In genomic region chr1:23800396-23801337, GRCh38 we compare ENCODE assay signal across 1 cellular context.
TF ChIP-seq lines count a peak whose summit lies in the region.

Gene GALE, minus strand, starts transcription at chr1:23800754. Its CDS starts 1,747 bp downstream, at chr1:23799007.

TF ChIP-seq in K562, 482 proteins besides CTCF, POLR2A, EP300 and RAD21 (continued from another document and continues in another):
- TF ChIP-seq ETS1 (conservative IDR thresholded peaks at IDR 0.05; ENCODE audit: control insufficient read depth, low read depth, low read length) (peak; percentile 81; the same call in 1 of the 2 replicates), JUN (IDR thresholded peaks at IDR 0.05; ENCODE audit: borderline replicate concordance, low read depth, low read length) (0 out of 2 replicates have a peak, but pooled peaks have one; percentile 75), JUN (CRISPR knock-in tag; IDR thresholded peaks at IDR 0.05; ENCODE audit: borderline replicate concordance) (no peak), ELF4 (CRISPR knock-in tag; IDR thresholded peaks at IDR 0.05) (peak; percentile 91), ZFX (CRISPR knock-in tag; IDR thresholded peaks at IDR 0.05) (peak; percentile 56), RBM22 (IDR thresholded peaks at IDR 0.05; ENCODE audit: low read depth, low read length, poor library complexity, severe bottlenecking) (peak; percentile 32), SAFB (IDR thresholded peaks at IDR 0.05; ENCODE audit: borderline replicate concordance, low read depth, low read length) (peak; percentile 91; the same call in 1 of the 2 replicates), TBP (optimal IDR thresholded peaks at IDR 0.05; ENCODE audit: low read depth, low read length) (peak; percentile 70), SMAD2 (IDR thresholded peaks at IDR 0.05; ENCODE audit: low read depth, low read length) (no peak), MTA1 (IDR thresholded peaks at IDR 0.05; ENCODE audit: borderline replicate concordance) (peak; percentile 50; the same call in 1 of the 2 replicates), PYGO2 (tag; IDR thresholded peaks at IDR 0.05) (no peak), HNRNPH1 (optimal IDR thresholded peaks at IDR 0.05; ENCODE audit: low read depth, low read length) (no peak), FOSL1 (tag; conservative IDR thresholded peaks at IDR 0.05) (peak; percentile 54), SLC30A9 (CRISPR knock-in tag; IDR thresholded peaks at IDR 0.05) (no peak), ETV6 (IDR thresholded peaks at IDR 0.05; ENCODE audit: borderline replicate concordance in 1 of 2, low read depth in 2 of 2, low read length in 1 of 2) (no peak), ETV6 (CRISPR knock-in tag; IDR thresholded peaks at IDR 0.05; ENCODE audit: borderline replicate concordance) (peak; percentile 82; the same call in 1 of the 2 replicates), FOXK1 (CRISPR knock-in tag; IDR thresholded peaks at IDR 0.05; ENCODE audit: borderline replicate concordance) (peak; percentile 87; the same call in 1 of the 2 replicates), MXI1 (IDR thresholded peaks at IDR 0.05; ENCODE audit: low read depth, low read length) (peak; percentile 90), ELF1 (tag; IDR thresholded peaks at IDR 0.05) (peak; percentile 98), PKNOX1 (IDR thresholded peaks at IDR 0.05) (peak; percentile 84), HDAC1 (IDR thresholded peaks at IDR 0.05) (peak in 1 of 2 experiments; percentile 86; a peak in 2 of 4 replicates), GATAD2B (IDR thresholded peaks at IDR 0.05; ENCODE audit: borderline replicate concordance) (peak; percentile 89; the same call in 1 of the 2 replicates), ZNF830 (CRISPR knock-in tag; IDR thresholded peaks at IDR 0.05) (peak; percentile 70), YY1 (IDR thresholded peaks at IDR 0.05; ENCODE audit: borderline replicate concordance in 1 of 3, control insufficient read depth in 1 of 3, extremely low read depth in 1 of 3, insufficient read depth in 3 of 3, insufficient read length in 1 of 3, insufficient replicate concordance in 2 of 3, low read depth in 1 of 3, low read length in 2 of 3) (peak in 2 of 3 experiments; percentile 50 to 63), ATF1 (CRISPR knock-in tag; IDR thresholded peaks at IDR 0.05) (peak; percentile 67), ATF1 (tag; IDR thresholded peaks at IDR 0.05) (peak; percentile 90), ZNF263 (CRISPR knock-in tag; IDR thresholded peaks at IDR 0.05; ENCODE audit: borderline replicate concordance) (peak; percentile 62), POLR2AphosphoS5 (IDR thresholded peaks at IDR 0.05; ENCODE audit: control insufficient read depth, insufficient read depth, low read depth, low read length) (peak; percentile 64), DDX20 (tag; IDR thresholded peaks at IDR 0.05; ENCODE audit: low read depth) (no peak), HMG20A (CRISPR knock-in tag; conservative IDR thresholded peaks at IDR 0.05) (no peak), ZBTB2 (IDR thresholded peaks at IDR 0.05) (peak; percentile 53; the same call in 1 of the 2 replicates), ZNF253 (CRISPR knock-in tag; conservative IDR thresholded peaks at IDR 0.05) (peak; percentile 57; the same call in 1 of the 2 replicates), ZNF3 (CRISPR knock-in tag; IDR thresholded peaks at IDR 0.05) (no peak), NKRF (IDR thresholded peaks at IDR 0.05; ENCODE audit: borderline replicate concordance) (peak; percentile 75), ILF3 (IDR thresholded peaks at IDR 0.05; ENCODE audit: borderline replicate concordance) (no peak; the same call in 1 of the 2 replicates), NUFIP1 (IDR thresholded peaks at IDR 0.05; ENCODE audit: partially characterized antibody) (no peak)
- TF ChIP-seq, protein P1, sequence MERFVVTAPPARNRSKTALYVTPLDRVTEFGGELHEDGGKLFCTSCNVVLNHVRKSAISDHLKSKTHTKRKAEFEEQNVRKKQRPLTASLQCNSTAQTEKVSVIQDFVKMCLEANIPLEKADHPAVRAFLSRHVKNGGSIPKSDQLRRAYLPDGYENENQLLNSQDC (CRISPR knock-in tag; IDR thresholded peaks at IDR 0.05) = no peak
- TF ChIP-seq, protein P2, sequence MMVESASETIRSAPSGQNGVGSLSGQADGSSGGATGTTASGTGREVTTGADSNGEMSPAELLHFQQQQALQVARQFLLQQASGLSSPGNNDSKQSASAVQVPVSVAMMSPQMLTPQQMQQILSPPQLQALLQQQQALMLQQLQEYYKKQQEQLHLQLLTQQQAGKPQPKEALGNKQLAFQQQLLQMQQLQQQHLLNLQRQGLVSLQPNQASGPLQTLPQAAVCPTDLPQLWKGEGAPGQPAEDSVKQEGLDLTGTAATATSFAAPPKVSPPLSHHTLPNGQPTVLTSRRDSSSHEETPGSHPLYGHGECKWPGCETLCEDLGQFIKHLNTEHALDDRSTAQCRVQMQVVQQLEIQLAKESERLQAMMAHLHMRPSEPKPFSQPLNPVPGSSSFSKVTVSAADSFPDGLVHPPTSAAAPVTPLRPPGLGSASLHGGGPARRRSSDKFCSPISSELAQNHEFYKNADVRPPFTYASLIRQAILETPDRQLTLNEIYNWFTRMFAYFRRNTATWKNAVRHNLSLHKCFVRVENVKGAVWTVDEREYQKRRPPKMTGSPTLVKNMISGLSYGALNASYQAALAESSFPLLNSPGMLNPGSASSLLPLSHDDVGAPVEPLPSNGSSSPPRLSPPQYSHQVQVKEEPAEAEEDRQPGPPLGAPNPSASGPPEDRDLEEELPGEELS (CRISPR knock-in tag; IDR thresholded peaks at IDR 0.05; ENCODE audit: borderline replicate concordance) = peak; percentile 91; the same call in 1 of the 2 replicates
- TF ChIP-seq, protein P3, sequence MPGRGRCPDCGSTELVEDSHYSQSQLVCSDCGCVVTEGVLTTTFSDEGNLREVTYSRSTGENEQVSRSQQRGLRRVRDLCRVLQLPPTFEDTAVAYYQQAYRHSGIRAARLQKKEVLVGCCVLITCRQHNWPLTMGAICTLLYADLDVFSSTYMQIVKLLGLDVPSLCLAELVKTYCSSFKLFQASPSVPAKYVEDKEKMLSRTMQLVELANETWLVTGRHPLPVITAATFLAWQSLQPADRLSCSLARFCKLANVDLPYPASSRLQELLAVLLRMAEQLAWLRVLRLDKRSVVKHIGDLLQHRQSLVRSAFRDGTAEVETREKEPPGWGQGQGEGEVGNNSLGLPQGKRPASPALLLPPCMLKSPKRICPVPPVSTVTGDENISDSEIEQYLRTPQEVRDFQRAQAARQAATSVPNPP (IDR thresholded peaks at IDR 0.05; ENCODE audit: borderline replicate concordance, insufficient read depth, insufficient read length) = no peak
- TF ChIP-seq, protein P4, sequence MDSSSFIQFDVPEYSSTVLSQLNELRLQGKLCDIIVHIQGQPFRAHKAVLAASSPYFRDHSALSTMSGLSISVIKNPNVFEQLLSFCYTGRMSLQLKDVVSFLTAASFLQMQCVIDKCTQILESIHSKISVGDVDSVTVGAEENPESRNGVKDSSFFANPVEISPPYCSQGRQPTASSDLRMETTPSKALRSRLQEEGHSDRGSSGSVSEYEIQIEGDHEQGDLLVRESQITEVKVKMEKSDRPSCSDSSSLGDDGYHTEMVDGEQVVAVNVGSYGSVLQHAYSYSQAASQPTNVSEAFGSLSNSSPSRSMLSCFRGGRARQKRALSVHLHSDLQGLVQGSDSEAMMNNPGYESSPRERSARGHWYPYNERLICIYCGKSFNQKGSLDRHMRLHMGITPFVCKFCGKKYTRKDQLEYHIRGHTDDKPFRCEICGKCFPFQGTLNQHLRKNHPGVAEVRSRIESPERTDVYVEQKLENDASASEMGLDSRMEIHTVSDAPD (CRISPR knock-in tag; IDR thresholded peaks at IDR 0.05) = no peak
- TF ChIP-seq, protein P5, sequence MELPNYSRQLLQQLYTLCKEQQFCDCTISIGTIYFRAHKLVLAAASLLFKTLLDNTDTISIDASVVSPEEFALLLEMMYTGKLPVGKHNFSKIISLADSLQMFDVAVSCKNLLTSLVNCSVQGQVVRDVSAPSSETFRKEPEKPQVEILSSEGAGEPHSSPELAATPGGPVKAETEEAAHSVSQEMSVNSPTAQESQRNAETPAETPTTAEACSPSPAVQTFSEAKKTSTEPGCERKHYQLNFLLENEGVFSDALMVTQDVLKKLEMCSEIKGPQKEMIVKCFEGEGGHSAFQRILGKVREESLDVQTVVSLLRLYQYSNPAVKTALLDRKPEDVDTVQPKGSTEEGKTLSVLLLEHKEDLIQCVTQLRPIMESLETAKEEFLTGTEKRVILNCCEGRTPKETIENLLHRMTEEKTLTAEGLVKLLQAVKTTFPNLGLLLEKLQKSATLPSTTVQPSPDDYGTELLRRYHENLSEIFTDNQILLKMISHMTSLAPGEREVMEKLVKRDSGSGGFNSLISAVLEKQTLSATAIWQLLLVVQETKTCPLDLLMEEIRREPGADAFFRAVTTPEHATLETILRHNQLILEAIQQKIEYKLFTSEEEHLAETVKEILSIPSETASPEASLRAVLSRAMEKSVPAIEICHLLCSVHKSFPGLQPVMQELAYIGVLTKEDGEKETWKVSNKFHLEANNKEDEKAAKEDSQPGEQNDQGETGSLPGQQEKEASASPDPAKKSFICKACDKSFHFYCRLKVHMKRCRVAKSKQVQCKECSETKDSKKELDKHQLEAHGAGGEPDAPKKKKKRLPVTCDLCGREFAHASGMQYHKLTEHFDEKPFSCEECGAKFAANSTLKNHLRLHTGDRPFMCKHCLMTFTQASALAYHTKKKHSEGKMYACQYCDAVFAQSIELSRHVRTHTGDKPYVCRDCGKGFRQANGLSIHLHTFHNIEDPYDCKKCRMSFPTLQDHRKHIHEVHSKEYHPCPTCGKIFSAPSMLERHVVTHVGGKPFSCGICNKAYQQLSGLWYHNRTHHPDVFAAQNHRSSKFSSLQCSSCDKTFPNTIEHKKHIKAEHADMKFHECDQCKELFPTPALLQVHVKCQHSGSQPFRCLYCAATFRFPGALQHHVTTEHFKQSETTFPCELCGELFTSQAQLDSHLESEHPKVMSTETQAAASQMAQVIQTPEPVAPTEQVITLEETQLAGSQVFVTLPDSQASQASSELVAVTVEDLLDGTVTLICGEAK (IDR thresholded peaks at IDR 0.05) = peak; percentile 70
- TF ChIP-seq, protein P5 (CRISPR knock-in tag; IDR thresholded peaks at IDR 0.05) = no peak
